Comparison of ENCODE assay signal across 20 cellular contexts in the genomic region with DNA sequence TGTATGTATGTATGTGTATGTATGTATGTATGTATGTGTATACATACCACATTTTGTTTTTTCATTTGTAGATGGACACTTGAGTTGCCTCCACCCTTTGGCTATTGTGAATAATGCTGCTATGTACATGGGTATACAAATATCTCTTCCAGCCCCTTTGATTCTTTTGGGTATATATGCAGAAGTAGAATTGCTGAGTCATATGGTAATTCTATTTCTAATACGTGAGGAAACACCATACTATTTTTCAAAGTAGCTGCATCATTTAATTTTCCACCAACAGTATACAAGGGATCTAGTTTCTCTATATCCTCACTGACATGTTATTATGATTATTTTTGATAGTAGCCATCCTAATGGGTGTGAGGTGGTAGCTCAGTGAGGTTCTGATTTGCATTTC.
"Had no signal": no experiment of that assay in that cellular context is flagged by ENCODE, and none has a peak within 500 bp of the region (broad histone marks: within the 10 kb centered on the region; RNA-seq: fewer than 3 reads in every experiment).

No MANE protein-coding gene starts in this region.

- H3K9me3 ChIP-seq: breast epithelium, left ventricle myocardium inferior, right atrium auricular region, spleen, tibial nerve had no signal

- DNase-seq: activated B cell treated with CpG ODN at 0.5 μM for 24 hours; activated CD4-positive, alpha-beta T cell treated with anti-CD3 and anti-CD28 coated beads, Interleukin-2, amount 50 U/mL, for 1 hour; activated CD8-positive, alpha-beta T cell treated with anti-CD3 and anti-CD28 coated beads for 36 hours; activated naive CD8-positive, alpha-beta T cell treated with anti-CD3 and anti-CD28 coated beads, Interleukin-2, amount 50 U/mL, for 24 hours; activated T-cell treated with anti-CD3 and anti-CD28 coated beads, Interleukin-2, amount 50 U/mL, for 4 hours; amygdala; dermis blood vessel endothelial cell; effector CD4-positive, alpha-beta T cell; left ventricle myocardium inferior; mesendoderm; spleen; stimulated activated naive CD4-positive, alpha-beta T cell; T-helper 9 cell had no signal

- H3K27me3 ChIP-seq: breast epithelium, right atrium auricular region, spleen, tibial nerve had no signal

- ATAC-seq: activated CD8-positive, alpha-beta T cell treated with anti-CD3 and anti-CD28 coated beads for 36 hours; activated naive CD8-positive, alpha-beta T cell treated with anti-CD3 and anti-CD28 coated beads, Interleukin-2, amount 50 U/mL, for 24 hours; activated T-cell treated with anti-CD3 and anti-CD28 coated beads, Interleukin-2, amount 50 U/mL, for 4 hours; activated T-helper 17 cell treated with anti-CD3 and anti-CD28 coated beads, Interleukin-2, amount 50 U/mL, for 72 hours; natural killer cell treated with Interleukin-12 subunit alpha and Interleukin-12 subunit beta and Interleukin-15 and Interleukin-18, amount 100 ng/mL, for 72 hours had no signal

- H3K36me3 ChIP-seq: breast epithelium, left ventricle myocardium inferior, right atrium auricular region, spleen, tibial nerve had no signal

- H3K4me1 ChIP-seq: left ventricle myocardium inferior had no signal

- H3K4me3 ChIP-seq: breast epithelium, left ventricle myocardium inferior, lung, right atrium auricular region, spleen, tibial nerve had no signal

- H3K27ac ChIP-seq: breast epithelium, epithelial cell of prostate, left ventricle myocardium inferior, right atrium auricular region, spleen, tibial nerve had no signal
